In the genomic region with DNA sequence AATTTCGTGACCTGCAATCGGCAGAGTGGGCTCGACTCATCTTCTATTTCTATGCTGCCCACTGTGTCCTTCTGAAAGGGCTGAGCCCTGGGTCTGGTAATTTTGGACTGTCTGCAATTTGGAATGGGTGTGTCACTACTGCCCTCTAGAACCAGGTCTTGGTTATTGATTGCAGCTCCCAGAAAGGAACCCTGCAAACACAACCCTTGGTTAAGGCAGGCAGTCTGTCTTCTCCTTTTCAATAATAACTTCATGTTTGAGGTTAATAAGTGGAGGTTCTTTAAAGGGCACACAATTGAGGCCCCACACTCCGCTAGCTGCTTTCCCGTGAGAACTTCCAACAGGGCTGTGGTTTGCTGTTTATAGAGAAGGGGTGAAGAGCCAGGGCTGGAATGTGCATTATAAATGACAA, we compare ENCODE assay signal across 8 cellular contexts.
DNase-seq lines count a peak whose midpoint lies in the region; ATAC-seq and TF ChIP-seq lines count a peak whose summit lies in the region.

No MANE protein-coding gene starts in this region.

- H3K4me1 ChIP-seq in adrenal gland (replicated peaks in 1 of 2): no peaks in the 10 kb centered on the region

- no peaks in the 10 kb centered on the region for H3K9me3 ChIP-seq in adrenal gland (replicated peaks in 1 of 3)

- H3K4me1 Mint-ChIP-seq in natural killer cell: peaks cover 6 to 33% of the 10 kb centered on the region in 2 donors
- H3K4me1 Mint-ChIP-seq in activated T-helper 2 cell treated with anti-CD3 and anti-CD28 coated beads, Interferon-gamma antibody, Interleukin-2, Interleukin-4, amounts not matched to agents 10 μg/mL and 5 μg/mL and 100 μg/mL, durations not matched to agents 14 hours and 24 hours and 36 hours (ENCODE audit: low read depth): peaks cover 16% of the 10 kb centered on the region

- H3K27ac ChIP-seq in HL-60 (replicated peaks) (peak overlapping the region; percentile 97), adrenal gland (peak overlapping the region in 1 of 5 donors; percentile 55)

- H3K27me3 ChIP-seq in HL-60 (ENCODE audit: insufficient read depth, poor library complexity, severe bottlenecking) (no peaks in the 10 kb centered on the region), adrenal gland (no peaks in the 10 kb centered on the region)

- ATAC-seq in GM19324 (IDR thresholded peaks at IDR 0.05; ENCODE audit: low FRiP score, unreplicated experiment) (peak; percentile 40), natural killer cell (peak; percentile 16 to 61 (median 29))

- H3K9me3 Mint-ChIP-seq in natural killer cell: no peaks in the 10 kb centered on the region
- no peaks in the 10 kb centered on the region for H3K9me3 Mint-ChIP-seq in activated T-helper 2 cell treated with anti-CD3 and anti-CD28 coated beads, Interferon-gamma antibody, Interleukin-2, Interleukin-4, amounts not matched to agents 10 μg/mL and 5 μg/mL and 100 μg/mL, durations not matched to agents 14 hours and 24 hours and 36 hours

- no peak overlapping the region for H3K4me3 ChIP-seq in AG09309 (ENCODE audit: control insufficient read depth, low read depth, low read length)
- H3K4me3 ChIP-seq in HL-60 (replicated peaks; ENCODE audit: insufficient read depth, low read length): no peak overlapping the region
- no peak overlapping the region for H3K4me3 ChIP-seq in adrenal gland

- H3K36me3 Mint-ChIP-seq in natural killer cell: no peaks in the 10 kb centered on the region
- no peaks in the 10 kb centered on the region for H3K36me3 Mint-ChIP-seq in activated T-helper 2 cell treated with anti-CD3 and anti-CD28 coated beads, Interferon-gamma antibody, Interleukin-2, Interleukin-4, amounts not matched to agents 10 μg/mL and 5 μg/mL and 100 μg/mL, durations not matched to agents 14 hours and 24 hours and 36 hours (ENCODE audit: low read depth)

- TF ChIP-seq POLR2A in adrenal gland (IDR thresholded peaks at IDR 0.05): no peak

- H3K27ac Mint-ChIP-seq in natural killer cell: peak overlapping the region in 1 of 2 donors; percentile 78
- no peak overlapping the region for H3K27ac Mint-ChIP-seq in activated T-helper 2 cell treated with anti-CD3 and anti-CD28 coated beads, Interferon-gamma antibody, Interleukin-2, Interleukin-4, amounts not matched to agents 10 μg/mL and 5 μg/mL and 100 μg/mL, durations not matched to agents 14 hours and 24 hours and 36 hours

- TF ChIP-seq CTCF in AG09309 (IDR thresholded peaks at IDR 0.05; ENCODE audit: control insufficient read depth, insufficient read depth, low read depth, low read length, missing control alignments): peak; percentile 47
- TF ChIP-seq CTCF in HL-60 (IDR thresholded peaks at IDR 0.05; ENCODE audit: insufficient read depth, low read length): peak; percentile 40
- TF ChIP-seq CTCF in adrenal gland (IDR thresholded peaks at IDR 0.05): peak in 4 of 6 experiments; percentile 12 to 33 (median 23)
- no peak for TF ChIP-seq CTCF in natural killer cell (IDR thresholded peaks at IDR 0.05)

- no peak overlapping the region for H3K4me3 Mint-ChIP-seq in natural killer cell
- H3K4me3 Mint-ChIP-seq in activated T-helper 2 cell treated with anti-CD3 and anti-CD28 coated beads, Interferon-gamma antibody, Interleukin-2, Interleukin-4, amounts not matched to agents 10 μg/mL and 5 μg/mL and 100 μg/mL, durations not matched to agents 14 hours and 24 hours and 36 hours (ENCODE audit: low read depth): no peak overlapping the region

- WGBS in adrenal gland, 4 donors: 64 to 82% (median 67%) methylated on average over 5 of the region's 5 CpGs

- no peaks in the 10 kb centered on the region for H3K36me3 ChIP-seq in adrenal gland (replicated peaks in 1 of 2)

- H3K27me3 Mint-ChIP-seq in natural killer cell (ENCODE audit: low read depth in 2 of 2): no peaks in the 10 kb centered on the region
- H3K27me3 Mint-ChIP-seq in activated T-helper 2 cell treated with anti-CD3 and anti-CD28 coated beads, Interferon-gamma antibody, Interleukin-2, Interleukin-4, amounts not matched to agents 10 μg/mL and 5 μg/mL and 100 μg/mL, durations not matched to agents 14 hours and 24 hours and 36 hours (ENCODE audit: low read depth): no peaks in the 10 kb centered on the region

- DNase-seq in AG09309 (ENCODE audit: low read depth) (peak; percentile 40), HL-60 (ENCODE audit: low read depth in 1 of 2, low spot score in 1 of 2) (no peak), adrenal gland (peak in 1 of 7 donors; percentile 34), natural killer cell (no peak), HPDE6-E6E7 (ENCODE audit: extremely low spot score) (no peak), mucosa of gallbladder (ENCODE audit: low spot score) (no peak)
- no peak for DNase-seq in activated T-helper 2 cell treated with anti-CD3 and anti-CD28 coated beads, Interferon-gamma antibody, Interleukin-2, Interleukin-4, amounts not matched to agents 10 μg/mL and 5 μg/mL and 100 μg/mL, durations not matched to agents 14 hours and 24 hours and 36 hours (ENCODE audit: low spot score)

- intact Hi-C loops in adrenal gland (cut with DNase I) (loop anchor here in 1 of 2 donors (10.0 kb wide), 1 partner anchor 72 kb away; no protein-coding TSS in a partner anchor), natural killer cell (cut with micrococcal nuclease) (no loop called here)
- intact Hi-C loops in activated T-helper 2 cell treated with anti-CD3 and anti-CD28 coated beads, Interferon-gamma antibody, Interleukin-2, Interleukin-4, amounts not matched to agents 10 μg/mL and 5 μg/mL and 100 μg/mL, durations not matched to agents 14 hours and 24 hours and 36 hours (cut with micrococcal nuclease): no loop called here
